ENCODE assay signal across 16 cellular contexts in genomic region chr1:19402031-19402430, GRCh38.
DNase-seq lines count a peak whose midpoint lies in the region; TF ChIP-seq lines count a peak whose summit lies in the region.
"Had no signal": no experiment of that assay in that cellular context is flagged by ENCODE, and none has a peak within 500 bp of the region (broad histone marks: within the 10 kb centered on the region; RNA-seq: fewer than 3 reads in every experiment).

No MANE protein-coding gene starts in this region.

- peak overlapping the region; percentile 33 to 48 for H3K27ac ChIP-seq in breast epithelium
- no peak overlapping the region for H3K27ac ChIP-seq in mammary epithelial cell (ENCODE audit: insufficient read depth, low read depth, low read length)
- peak overlapping the region; percentile 44 to 64 for H3K27ac ChIP-seq in uterus
- no peak overlapping the region for H3K27ac ChIP-seq in caudate nucleus (ENCODE audit: low read depth, low read length)
- H3K27ac ChIP-seq: KMS-11, PC-9 had no signal

- H3K79me2 ChIP-seq in mammary epithelial cell (ENCODE audit: insufficient read depth, low read length): peaks cover 93% of the 10 kb centered on the region

- H3K27ac Mint-ChIP-seq in nephron: peak overlapping the region in 2 of 3 experiments; percentile 46 to 71

- TF ChIP-seq POLR2A in breast epithelium (IDR thresholded peaks at IDR 0.05) (no peak), uterus (IDR thresholded peaks at IDR 0.05) (no peak)

- BruUV-seq in mammary epithelial cell (replicated peaks; lab: Mats Ljungman, UMichigan): no TSS peak

- peaks cover 0 to 14% of the 10 kb centered on the region in 2 donors for H3K4me1 ChIP-seq in breast epithelium
- no peaks in the 10 kb centered on the region for H3K4me1 ChIP-seq in mammary epithelial cell (ENCODE audit: insufficient read depth, low read length)
- peaks cover 16 to 31% of the 10 kb centered on the region in 2 donors for H3K4me1 ChIP-seq in uterus

- H3K4me1 Mint-ChIP-seq in nephron: peaks cover 74% of the 10 kb centered on the region

- H3K27me3 ChIP-seq in breast epithelium: no peaks in the 10 kb centered on the region
- H3K27me3 ChIP-seq in mammary epithelial cell (ENCODE audit: insufficient read depth, low read length): no peaks in the 10 kb centered on the region
- H3K27me3 ChIP-seq in uterus: no peaks in the 10 kb centered on the region

- TF ChIP-seq CTCF in breast epithelium (IDR thresholded peaks at IDR 0.05) (no peak), mammary epithelial cell (conservative IDR thresholded peaks at IDR 0.05 in 1 of 2, IDR thresholded peaks at IDR 0.05 in 1 of 2; ENCODE audit: extremely low read depth in 1 of 2, insufficient read depth in 1 of 2, low read depth in 1 of 2, low read length in 2 of 2) (no peak), choroid plexus epithelial cell (conservative IDR thresholded peaks at IDR 0.05; ENCODE audit: low read depth, low read length) (no peak), nephron (IDR thresholded peaks at IDR 0.05; ENCODE audit: unreplicated experiment in 3 of 3) (no peak), uterus (IDR thresholded peaks at IDR 0.05) (no peak)

- H3K4me3 ChIP-seq in breast epithelium (no peak overlapping the region), mammary epithelial cell (replicated peaks in 1 of 3; ENCODE audit: insufficient read depth in 1 of 3, low read depth in 2 of 3, low read length in 3 of 3) (no peak overlapping the region), choroid plexus epithelial cell (ENCODE audit: low read depth, low read length) (no peak overlapping the region), uterus (no peak overlapping the region)
- H3K4me3 ChIP-seq: PC-9, smooth muscle cell had no signal

- no peaks in the 10 kb centered on the region for H3K9me3 Mint-ChIP-seq in nephron
- H3K9me3 Mint-ChIP-seq: neural crest cell had no signal

- H3K36me3 Mint-ChIP-seq in nephron (ENCODE audit: low read depth): no peaks in the 10 kb centered on the region

- no peaks in the 10 kb centered on the region for H4K20me1 ChIP-seq in mammary epithelial cell (ENCODE audit: insufficient read depth, low read length)

- dilution Hi-C loops in mammary epithelial cell (cut with HindIII; ENCODE audit: low sequenced_read_pairs): no loop called here

- intact Hi-C loops in breast epithelium (cut with DNase I; ENCODE audit: low total_unique reads) (loop anchor here (10.0 kb wide), 1 partner anchor 83 kb away; the partner anchor contains the start of gene CAPZB), mammary epithelial cell (cut with micrococcal nuclease) (no loop called here), uterus (cut with DNase I; ENCODE audit: low total_unique reads) (no loop called here)

- in situ Hi-C loops in mammary epithelial cell (cut with MboI; ENCODE audit: low sequenced_read_pairs in 2 of 2): no loop called here

- CTCF ChIA-PET in mammary epithelial cell (lab: Charles Lee; ENCODE audit: low non-redundant PET): no interaction called here

- H3K4me3 Mint-ChIP-seq in nephron: no peak overlapping the region
- H3K4me3 Mint-ChIP-seq: neural crest cell had no signal

- 71% methylated on average over 3 of the region's 3 CpGs for WGBS in mammary epithelial cell (ENCODE audit: low coverage, missing lambda C conversion rate)

- DNase-seq in breast epithelium (ENCODE audit: low spot score in 2 of 2) (no peak), mammary epithelial cell (no peak), choroid plexus epithelial cell (ENCODE audit: low read depth) (peak; percentile 18), uterus (no peak), caudate nucleus (lab: John Stamatoyannopoulos, UW) (no peak), anterior cingulate cortex (lab: John Stamatoyannopoulos, UW) (no peak)
- no peak for DNase-seq in activated CD4-positive, alpha-beta T cell treated with anti-CD3 and anti-CD28 coated beads for 1 hour
- DNase-seq: activated CD4-positive, CD25-positive, alpha-beta regulatory T cell treated with anti-CD3 and anti-CD28 coated beads, Interleukin-2, amount 50 U/mL, for 72 hours; activated T-cell treated with anti-CD3 and anti-CD28 coated beads, Interleukin-2, amount 50 U/mL, for 48 hours; NCI-H1417 treated with DMSO at 0.1 percent for 48 hours; NCI-H510A treated with DMSO at 0.1 percent for 48 hours; PC-9 had no signal

- no peaks in the 10 kb centered on the region for H3K9me3 ChIP-seq in breast epithelium
- H3K9me3 ChIP-seq in mammary epithelial cell (replicated peaks; ENCODE audit: insufficient read depth, low read length): no peaks in the 10 kb centered on the region
- H3K9me3 ChIP-seq in uterus: no peaks in the 10 kb centered on the region

- H3K27me3 Mint-ChIP-seq in nephron (ENCODE audit: low read depth): no peaks in the 10 kb centered on the region

- no peak overlapping the region for H3K4me2 ChIP-seq in mammary epithelial cell (ENCODE audit: insufficient read depth, low read depth, low read length)
- H3K4me2 ChIP-seq: KMS-11, PC-9, smooth muscle cell had no signal

- H2AFZ ChIP-seq in mammary epithelial cell (ENCODE audit: low read depth, low read length): no peak overlapping the region
- H2AFZ ChIP-seq: PC-9 had no signal

- no peaks in the 10 kb centered on the region for H3K36me3 ChIP-seq in breast epithelium
- peaks cover 7% of the 10 kb centered on the region for H3K36me3 ChIP-seq in mammary epithelial cell (ENCODE audit: insufficient read depth, low read length)
- H3K36me3 ChIP-seq in uterus: no peaks in the 10 kb centered on the region

- no peak overlapping the region for H3K9ac ChIP-seq in mammary epithelial cell (ENCODE audit: insufficient read depth, low read length)
- H3K9ac ChIP-seq: KMS-11 had no signal

Comparison
In these comparisons a context has a peak if more than half of its experiments do, and no peak if none do; other contexts are left out.
1. H3K27ac ChIP-seq: peak in breast epithelium (2 of 2) and uterus (2 of 2); none in mammary epithelial cell (single experiment) and caudate nucleus (single experiment).